Comparison of ENCODE assay signal across 8 cellular contexts in genomic region chr1:19799877-19800804, GRCh38. TPM values are rescaled to one million over a fixed set of nuclear protein-coding genes. Genes with fewer than 3 reads are reported as not detected.
DNase-seq lines count a peak whose midpoint lies in the region; ATAC-seq and TF ChIP-seq lines count a peak whose summit lies in the region.

Gene TMCO4, minus strand, starts transcription at chr1:19799916. Its CDS starts 19,158 bp downstream, at chr1:19780758.

- no peaks in the 10 kb centered on the region for H3K27me3 Mint-ChIP-seq in activated CD4-positive, alpha-beta T cell treated with anti-CD3 and anti-CD28 coated beads for 36 hours
- H3K27me3 Mint-ChIP-seq in dendritic cell treated with granulocyte-macrophage colony-stimulating factor and Interleukin-4, amounts not matched to agents 40 ng/mL and 50 ng/mL, for 4 days = peaks cover 9% of the 10 kb centered on the region

- TF ChIP-seq CTCF in MM.1S (IDR thresholded peaks at IDR 0.05; ENCODE audit: low read length) = no peak

- H3K4me3 Mint-ChIP-seq in activated CD4-positive, alpha-beta T cell treated with anti-CD3 and anti-CD28 coated beads for 36 hours = peak within 1 kb of the TSS; percentile 75
- peak within 1 kb of the TSS; percentile 82 for H3K4me3 Mint-ChIP-seq in dendritic cell treated with granulocyte-macrophage colony-stimulating factor and Interleukin-4, amounts not matched to agents 40 ng/mL and 50 ng/mL, for 4 days

- POLR2A ChIA-PET in activated CD4-positive, alpha-beta T cell treated with anti-CD3 and anti-CD28 coated beads for 36 hours (lab: Charles Lee) = no interaction called here

- H3K4me1 ChIP-seq in MM.1S (ENCODE audit: low read length) = peaks cover 6% of the 10 kb centered on the region; the same call in 1 of the 2 replicates

- no peaks in the 10 kb centered on the region for H4K20me1 ChIP-seq in MM.1S (ENCODE audit: insufficient read depth, low read length)

- intact Hi-C loops in activated CD4-positive, alpha-beta T cell treated with anti-CD3 and anti-CD28 coated beads for 36 hours (cut with DNase I, micrococcal nuclease) = loop anchor here in 1 of 2 experiments (1.0 kb wide), 2 partner anchors 82 to 89 kb away; partner anchors contain the start of gene OTUD3
- intact Hi-C loops in dendritic cell treated with granulocyte-macrophage colony-stimulating factor and Interleukin-4, amounts not matched to agents 40 ng/mL and 50 ng/mL, for 4 days (cut with micrococcal nuclease) = no loop called here

- H3K9me2 ChIP-seq in MM.1S (replicated peaks; ENCODE audit: insufficient read depth, low read length) = no peaks in the 10 kb centered on the region

- no peaks in the 10 kb centered on the region for H3K9me3 Mint-ChIP-seq in activated CD4-positive, alpha-beta T cell treated with anti-CD3 and anti-CD28 coated beads for 36 hours (ENCODE audit: low read depth)
- no peaks in the 10 kb centered on the region for H3K9me3 Mint-ChIP-seq in dendritic cell treated with granulocyte-macrophage colony-stimulating factor and Interleukin-4, amounts not matched to agents 40 ng/mL and 50 ng/mL, for 4 days

- DNase-seq in COLO829 (ENCODE audit: low spot score) (peak; percentile 30), MM.1S (peak; percentile 87), left kidney (ENCODE audit: low read depth, low spot score) (peak; percentile 70)
- peak; percentile 73 for DNase-seq in activated CD4-positive, alpha-beta T cell treated with anti-CD3 and anti-CD28 coated beads for 36 hours
- peak; percentile 13 for DNase-seq in stimulated activated CD4-positive, alpha-beta T cell treated with anti-CD3 and anti-CD28 coated beads, Interleukin-2, amount 100 ng/mL, for 4 hours (ENCODE audit: low read depth)

- peaks cover 7% of the 10 kb centered on the region; the same call in 1 of the 2 replicates for H3F3A ChIP-seq in MM.1S (ENCODE audit: insufficient read depth, low read length)

- H3K27me3 ChIP-seq in MM.1S (replicated peaks; ENCODE audit: insufficient read depth, low read length) = peaks cover 9% of the 10 kb centered on the region; the same call in 1 of the 2 replicates

- no peaks in the 10 kb centered on the region for H3K9me3 ChIP-seq in MM.1S (replicated peaks; ENCODE audit: insufficient read depth, low read length)

- peak within 1 kb of the TSS; percentile 78 for H3K4me3 ChIP-seq in MM.1S (ENCODE audit: low read length)

- CTCF ChIA-PET in activated CD4-positive, alpha-beta T cell treated with anti-CD3 and anti-CD28 coated beads for 36 hours (lab: Charles Lee) = no interaction called here

- H3K27ac ChIP-seq in MM.1S (ENCODE audit: low read length) = peak within 1 kb of the TSS; percentile 72; the same call in 1 of the 2 replicates

- H3K4me1 Mint-ChIP-seq in activated CD4-positive, alpha-beta T cell treated with anti-CD3 and anti-CD28 coated beads for 36 hours = peaks cover 28% of the 10 kb centered on the region
- peaks cover 35% of the 10 kb centered on the region for H3K4me1 Mint-ChIP-seq in dendritic cell treated with granulocyte-macrophage colony-stimulating factor and Interleukin-4, amounts not matched to agents 40 ng/mL and 50 ng/mL, for 4 days (ENCODE audit: low read depth)

- peak within 1 kb of the TSS; percentile 71 for H3K9ac ChIP-seq in MM.1S (ENCODE audit: low read length)

- ATAC-seq in GM21619 (IDR thresholded peaks at IDR 0.05; ENCODE audit: unreplicated experiment) (peak; percentile 41), HG02970 (IDR thresholded peaks at IDR 0.05; ENCODE audit: low FRiP score, unreplicated experiment) (no peak)
- peak; percentile 59 for ATAC-seq in activated CD4-positive, alpha-beta T cell treated with anti-CD3 and anti-CD28 coated beads for 36 hours

- no peaks in the 10 kb centered on the region for H3K36me3 ChIP-seq in MM.1S (replicated peaks; ENCODE audit: insufficient read depth, low read length)

- peak within 1 kb of the TSS; percentile 96 for H2AFZ ChIP-seq in MM.1S (ENCODE audit: low read length)

- peaks cover 8% of the 10 kb centered on the region for H3K36me3 Mint-ChIP-seq in activated CD4-positive, alpha-beta T cell treated with anti-CD3 and anti-CD28 coated beads for 36 hours (ENCODE audit: low read depth)
- H3K36me3 Mint-ChIP-seq in dendritic cell treated with granulocyte-macrophage colony-stimulating factor and Interleukin-4, amounts not matched to agents 40 ng/mL and 50 ng/mL, for 4 days (ENCODE audit: low read depth) = peaks cover 16% of the 10 kb centered on the region

- H3K79me2 ChIP-seq in MM.1S (ENCODE audit: low read length) = 0 out of 2 replicates have a peak, but pooled peaks cover 7% of the 10 kb centered on the region

- H3K4me2 ChIP-seq in MM.1S (ENCODE audit: low read depth, low read length) = peak within 1 kb of the TSS; percentile 93

- peak within 1 kb of the TSS; percentile 90 for H3K27ac Mint-ChIP-seq in activated CD4-positive, alpha-beta T cell treated with anti-CD3 and anti-CD28 coated beads for 36 hours
- peak within 1 kb of the TSS; percentile 96 for H3K27ac Mint-ChIP-seq in dendritic cell treated with granulocyte-macrophage colony-stimulating factor and Interleukin-4, amounts not matched to agents 40 ng/mL and 50 ng/mL, for 4 days

RNA-seq across cellular contexts. Expression of gene TMCO4, which starts in this region (rescaled TPM):
- total RNA-seq in activated CD4-positive, alpha-beta T cell treated with anti-CD3 and anti-CD28 coated beads for 36 hours = 10 to 100 TPM; 13.2 to 15.6 TPM

Comparison
In these comparisons a context has a peak if more than half of its experiments do, and no peak if none do; other contexts are left out.
1. DNase-seq: peak in every context shown above with its lines; median percentile 87 in MM.1S; 73 in activated CD4-positive, alpha-beta T cell treated with anti-CD3 and anti-CD28 coated beads for 36 hours; 70 in left kidney; 30 in COLO829; 13 in stimulated activated CD4-positive, alpha-beta T cell treated with anti-CD3 and anti-CD28 coated beads, Interleukin-2, amount 100 ng/mL, for 4 hours.